ENCODE assay signal across 1 cellular context in genomic region chr11:12155696-12156095, GRCh38.
TF ChIP-seq lines count a peak whose summit lies in the region.

No MANE protein-coding gene starts in this region.

TF ChIP-seq in K562, 482 proteins besides CTCF, POLR2A, EP300 and RAD21 (continued from another document):
- TF ChIP-seq PATZ1 (CRISPR knock-in tag; IDR thresholded peaks at IDR 0.05; ENCODE audit: borderline replicate concordance) (no peak), MECOM (CRISPR knock-in tag; IDR thresholded peaks at IDR 0.05) (no peak), TAF1 (IDR thresholded peaks at IDR 0.05; ENCODE audit: control insufficient read depth, extremely low read depth, insufficient read depth, low read length, severe bottlenecking) (no peak), ZNF232 (CRISPR knock-in tag; IDR thresholded peaks at IDR 0.05) (no peak), SMARCE1 (IDR thresholded peaks at IDR 0.05) (no peak), MBD1 (CRISPR knock-in tag; IDR thresholded peaks at IDR 0.05) (no peak), HCFC1 (IDR thresholded peaks at IDR 0.05; ENCODE audit: low read depth, low read length) (no peak), ZKSCAN3 (CRISPR knock-in tag; IDR thresholded peaks at IDR 0.05) (no peak), CREB3L1 (IDR thresholded peaks at IDR 0.05; ENCODE audit: borderline replicate concordance, low read depth) (no peak), SAFB2 (IDR thresholded peaks at IDR 0.05; ENCODE audit: borderline replicate concordance, low read depth, low read length, severe bottlenecking) (no peak), TEAD1 (CRISPR knock-in tag; IDR thresholded peaks at IDR 0.05) (no peak), ZBTB43 (CRISPR knock-in tag; IDR thresholded peaks at IDR 0.05) (no peak), RFX5 (IDR thresholded peaks at IDR 0.05; ENCODE audit: low read depth, low read length) (no peak), MIER1 (IDR thresholded peaks at IDR 0.05; ENCODE audit: low read depth) (no peak), ZBTB1 (CRISPR knock-in tag; IDR thresholded peaks at IDR 0.05; ENCODE audit: borderline replicate concordance, low read depth) (no peak), SAFB (IDR thresholded peaks at IDR 0.05; ENCODE audit: borderline replicate concordance, low read depth, low read length) (no peak)
